ENCODE assay signal across 1 cellular context in genomic region chr19:36849701-36850645, GRCh38.
TF ChIP-seq lines count a peak whose summit lies in the region.

No MANE protein-coding gene starts in this region.

TF ChIP-seq in GM12878, 131 proteins besides CTCF, POLR2A, EP300 and RAD21 (continued from another document and continues in another):
- 0 out of 4 replicates have a peak, but pooled peaks of 1 of the 2 experiments have one; percentile 14 for TF ChIP-seq BHLHE40 (IDR thresholded peaks at IDR 0.05; ENCODE audit: borderline replicate concordance in 1 of 2, low read depth in 2 of 2, low read length in 1 of 2)
- peak; percentile 42; the same call in 1 of the 2 replicates for TF ChIP-seq MTA2 (IDR thresholded peaks at IDR 0.05; ENCODE audit: low read depth)
- TF ChIP-seq NFIC (IDR thresholded peaks at IDR 0.05; ENCODE audit: low read depth, low read length): no peak
- TF ChIP-seq NR2C1 (IDR thresholded peaks at IDR 0.05): 0 out of 2 replicates have a peak, but pooled peaks have one; percentile 4
- TF ChIP-seq PKNOX1 (IDR thresholded peaks at IDR 0.05): peak; percentile 29; the same call in 1 of the 2 replicates
- peak; percentile 97 for TF ChIP-seq HDGF (IDR thresholded peaks at IDR 0.05)
- TF ChIP-seq TCF12 (IDR thresholded peaks at IDR 0.05; ENCODE audit: low read depth, low read length): no peak
- peak; percentile 82 for TF ChIP-seq HCFC1 (IDR thresholded peaks at IDR 0.05; ENCODE audit: low read length)
- peak; percentile 37; the same call in 1 of the 2 replicates for TF ChIP-seq RELB (IDR thresholded peaks at IDR 0.05; ENCODE audit: low read depth)
- TF ChIP-seq MYC (IDR thresholded peaks at IDR 0.05; ENCODE audit: insufficient read depth, insufficient read length, insufficient replicate concordance, low read length, severe bottlenecking): no peak
- TF ChIP-seq LARP7 (IDR thresholded peaks at IDR 0.05): peak; percentile 61; the same call in 1 of the 2 replicates
- TF ChIP-seq TCF7 (IDR thresholded peaks at IDR 0.05; ENCODE audit: borderline replicate concordance): no peak
- TF ChIP-seq REST (IDR thresholded peaks at IDR 0.05; ENCODE audit: low read depth, low read length): no peak
- TF ChIP-seq ZBTB4 (CRISPR knock-in tag; IDR thresholded peaks at IDR 0.05): no peak
- peak; percentile 75 for TF ChIP-seq ATF7 (IDR thresholded peaks at IDR 0.05; ENCODE audit: low read depth)
- TF ChIP-seq POU2F2 (IDR thresholded peaks at IDR 0.05; ENCODE audit: borderline replicate concordance, low read depth, low read length): no peak
- no peak for TF ChIP-seq ZBTB11 (CRISPR knock-in tag; IDR thresholded peaks at IDR 0.05)
- TF ChIP-seq MLLT1 (IDR thresholded peaks at IDR 0.05): peak; percentile 76
- no peak for TF ChIP-seq ZNF384 (IDR thresholded peaks at IDR 0.05; ENCODE audit: borderline replicate concordance, low read depth, low read length)
- TF ChIP-seq BCL11A (IDR thresholded peaks at IDR 0.05; ENCODE audit: low read depth, low read length): no peak
- 0 out of 2 replicates have a peak, but pooled peaks have one; percentile 47 for TF ChIP-seq ELK1 (IDR thresholded peaks at IDR 0.05; ENCODE audit: low read depth, low read length)
- TF ChIP-seq PML (IDR thresholded peaks at IDR 0.05; ENCODE audit: low read length): no peak
- 0 out of 2 replicates have a peak, but pooled peaks have one; percentile 23 for TF ChIP-seq CHD2 (IDR thresholded peaks at IDR 0.05; ENCODE audit: borderline replicate concordance, low read depth, low read length)
- TF ChIP-seq NR2F1 (conservative IDR thresholded peaks at IDR 0.05): peak; percentile 41; the same call in 1 of the 2 replicates
- TF ChIP-seq CBFB (IDR thresholded peaks at IDR 0.05; ENCODE audit: low read depth): peak; percentile 46; the same call in 1 of the 2 replicates
- TF ChIP-seq RUNX3 (IDR thresholded peaks at IDR 0.05; ENCODE audit: low read length): peak; percentile 67
- 0 out of 2 replicates have a peak, but pooled peaks have one; percentile 56 for TF ChIP-seq MXI1 (IDR thresholded peaks at IDR 0.05; ENCODE audit: low read depth, low read length)
- TF ChIP-seq SUZ12 (IDR thresholded peaks at IDR 0.05; ENCODE audit: unreplicated experiment): no peak
- TF ChIP-seq KDM1A (IDR thresholded peaks at IDR 0.05; ENCODE audit: borderline replicate concordance): no peak
- no peak for TF ChIP-seq ZBED1 (IDR thresholded peaks at IDR 0.05; ENCODE audit: borderline replicate concordance)
- no peak for TF ChIP-seq MYB (IDR thresholded peaks at IDR 0.05; ENCODE audit: borderline replicate concordance, low read depth, low read length)
- no peak for TF ChIP-seq USF1 (IDR thresholded peaks at IDR 0.05; ENCODE audit: borderline replicate concordance, extremely low read length, insufficient read depth, low read depth, low read length)
- TF ChIP-seq YY1 (IDR thresholded peaks at IDR 0.05; ENCODE audit: low read depth, low read length): peak; percentile 93
- TF ChIP-seq FOXK2 (IDR thresholded peaks at IDR 0.05): 0 out of 2 replicates have a peak, but pooled peaks have one; percentile 39
- no peak for TF ChIP-seq KLF5 (IDR thresholded peaks at IDR 0.05; ENCODE audit: partially characterized antibody)
- TF ChIP-seq TBL1XR1 (IDR thresholded peaks at IDR 0.05; ENCODE audit: low read depth, low read length): 0 out of 2 replicates have a peak, but pooled peaks have one; percentile 42
- TF ChIP-seq SIN3A (IDR thresholded peaks at IDR 0.05; ENCODE audit: low read depth, low read length): peak; percentile 69; the same call in 1 of the 2 replicates
- TF ChIP-seq POLR2AphosphoS2 (IDR thresholded peaks at IDR 0.05; ENCODE audit: low read depth, low read length): 0 out of 2 replicates have a peak, but pooled peaks have one; percentile 24
- TF ChIP-seq BCL3 (IDR thresholded peaks at IDR 0.05; ENCODE audit: borderline replicate concordance, insufficient read depth, low read depth, low read length, poor library complexity, severe bottlenecking): peak; percentile 25
- TF ChIP-seq SIX5 (IDR thresholded peaks at IDR 0.05; ENCODE audit: low read depth, low read length, severe bottlenecking): peak; percentile 76
